In the genomic region with DNA sequence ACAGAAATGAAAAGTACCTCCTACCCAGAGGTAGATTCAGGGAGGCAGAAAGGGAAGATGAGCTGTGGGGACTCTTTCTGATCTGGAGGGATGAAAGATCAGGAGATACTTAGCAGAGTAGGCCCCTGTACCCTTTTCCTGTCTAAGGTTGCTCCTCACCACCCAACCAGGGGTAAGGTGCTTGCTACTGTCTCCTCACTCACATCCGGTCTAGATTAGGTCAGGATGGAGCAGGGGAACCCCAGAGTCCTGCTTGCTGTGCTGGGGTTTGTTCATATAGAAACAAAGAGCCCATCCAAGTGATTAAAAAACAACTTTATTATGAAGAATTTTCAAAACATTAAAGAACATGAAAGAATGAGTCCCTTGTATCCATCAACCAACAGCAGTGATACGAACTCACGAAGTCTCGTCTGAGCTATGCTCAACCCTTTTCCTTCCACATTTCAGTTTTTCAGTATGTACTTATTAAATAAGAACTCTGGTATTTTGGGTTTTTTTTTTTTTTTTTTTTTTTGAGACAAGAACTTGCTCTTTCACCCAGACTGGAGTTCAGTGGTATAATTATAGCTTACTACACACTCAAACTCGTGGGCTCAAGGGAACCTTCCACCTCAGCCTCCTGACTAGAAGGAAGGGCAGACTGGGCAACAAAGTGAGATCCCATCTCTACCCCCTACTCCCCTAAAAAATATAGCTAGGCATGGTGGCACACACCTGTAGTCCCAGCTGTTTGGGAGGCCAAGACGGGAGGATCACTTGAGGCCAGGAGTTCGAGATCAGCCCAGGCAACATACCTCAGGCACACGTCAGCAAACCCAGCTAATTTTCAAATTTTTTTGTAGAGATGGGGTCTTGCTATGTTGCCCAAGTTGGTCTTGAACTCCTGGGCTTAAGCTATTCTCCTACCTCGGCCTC, we compare ENCODE assay signal across 9 cellular contexts.
DNase-seq lines count a peak whose midpoint lies in the region; ATAC-seq lines count a peak whose summit lies in the region.
"Had no signal": no experiment of that assay in that cellular context is flagged by ENCODE, and none has a peak within 500 bp of the region (broad histone marks: within the 10 kb centered on the region; RNA-seq: fewer than 3 reads in every experiment).

No MANE protein-coding gene starts in this region.

- no peak overlapping the region for H3K4me3 ChIP-seq in skin epidermis
- H3K4me3 ChIP-seq: lung had no signal

- H3K27ac ChIP-seq in skin epidermis, result peak overlapping the region in 16 of 21 experiments; percentile 31 to 95 (median 79)

- in situ Hi-C loops in ACHN (cut with HindIII; ENCODE audit: low pct_ligation_motif_present, low pct_unique_long_range_greater_than_20kb, low sequenced_read_pairs), result no loop called here

- peak; percentile 71 for DNase-seq in activated CD8-positive, alpha-beta memory T cell treated with anti-CD3 and anti-CD28 coated beads, Interleukin-2, amount 50 U/mL, for 48 hours
- DNase-seq in NCI-H1417 (lab: John Stamatoyannopoulos, UW) (no peak), NCI-H1436 treated with DMSO at 0.1 percent for 48 hours (lab: John Stamatoyannopoulos, UW) (no peak), Ammon's horn (ENCODE audit: low spot score) (no peak), ACHN (no peak)

- ATAC-seq in GM18873 (IDR thresholded peaks at IDR 0.05; ENCODE audit: low FRiP score, unreplicated experiment) (peak; percentile 48), HG03196 (IDR thresholded peaks at IDR 0.05; ENCODE audit: unreplicated experiment) (peak; percentile 33)
